In genomic region chr10:5449823-5450222, GRCh38 we compare ENCODE assay signal across 10 cellular contexts. TPM values are rescaled to one million over a fixed set of nuclear protein-coding genes. Genes with fewer than 3 reads are reported as not detected.
A peak's percentile ranks its signal among the peaks of the same experiment; 100 is the strongest.
DNase-seq lines count a peak whose midpoint lies in the region; ATAC-seq and TF ChIP-seq lines count a peak whose summit lies in the region.
"Had no signal": no experiment of that assay in that cellular context is flagged by ENCODE, and none has a peak within 500 bp of the region (broad histone marks: within the 10 kb centered on the region; RNA-seq: fewer than 3 reads in every experiment).

No MANE protein-coding gene starts in this region.

- intact Hi-C loops in lower lobe of right lung (cut with DNase I), result loop anchor here (10.0 kb wide), 1 partner anchor 175 kb away; no protein-coding TSS in a partner anchor

- no peak overlapping the region for H3K27ac Mint-ChIP-seq in effector memory CD8-positive, alpha-beta T cell
- H3K27ac Mint-ChIP-seq in T-cell, result peak overlapping the region in 1 of 2 donors; percentile 67

- H3K9me3 Mint-ChIP-seq in effector memory CD8-positive, alpha-beta T cell, result no peaks in the 10 kb centered on the region
- no peaks in the 10 kb centered on the region for H3K9me3 Mint-ChIP-seq in T-cell

- H3K79me2 ChIP-seq in Loucy (ENCODE audit: insufficient read depth, low read length), result peaks cover 63% of the 10 kb centered on the region

- no peak overlapping the region for H3K4me3 Mint-ChIP-seq in effector memory CD8-positive, alpha-beta T cell
- no peak overlapping the region for H3K4me3 Mint-ChIP-seq in T-cell

- peaks cover 8 to 9% of the 10 kb centered on the region in 2 donors for H3K4me1 Mint-ChIP-seq in effector memory CD8-positive, alpha-beta T cell (ENCODE audit: low read depth in 2 of 2)
- H3K4me1 Mint-ChIP-seq in T-cell, result peaks cover 31 to 37% (median 37%) of the 10 kb centered on the region in 3 donors

- ATAC-seq in lower lobe of right lung (peak; percentile 11 to 37), GM21786 (IDR thresholded peaks at IDR 0.05; ENCODE audit: unreplicated experiment) (no peak), T-cell (replicated peaks in 1 of 4) (no peak)
- ATAC-seq in effector memory CD8-positive, alpha-beta T cell (replicated peaks), result no peak

- no peak for TF ChIP-seq POLR2A in tibial nerve (IDR thresholded peaks at IDR 0.05)

- POLR2A ChIA-PET in GM10248 (lab: Yijun Ruan, JAX), result no interaction called here
- POLR2A ChIA-PET in T-cell (lab: Charles Lee), result no interaction called here

- peak overlapping the region; percentile 85 for H3K4me2 ChIP-seq in Loucy (ENCODE audit: low read depth, low read length, poor library complexity, severe bottlenecking)

- WGBS in tibial nerve, 2 donors, result 32 to 36% methylated on average over 8 of the region's 8 CpGs

- TF ChIP-seq CTCF in Loucy (conservative IDR thresholded peaks at IDR 0.05; ENCODE audit: low read length), result no peak
- TF ChIP-seq CTCF in lower lobe of right lung (IDR thresholded peaks at IDR 0.05), result peak; percentile 9
- peak in 3 of 5 experiments; percentile 12 to 23 (median 18) for TF ChIP-seq CTCF in tibial nerve (IDR thresholded peaks at IDR 0.05)
- TF ChIP-seq CTCF in GM10248 (IDR thresholded peaks at IDR 0.05; ENCODE audit: control extremely low read depth, extremely low read depth, low read depth, missing control alignments), result no peak

- no peaks in the 10 kb centered on the region for H3K9me3 ChIP-seq in Loucy (ENCODE audit: insufficient read depth, low read depth, low read length)
- no peaks in the 10 kb centered on the region for H3K9me3 ChIP-seq in lower lobe of right lung
- no peaks in the 10 kb centered on the region for H3K9me3 ChIP-seq in tibial nerve
- H3K9me3 ChIP-seq: adrenal gland had no signal

- H3K4me1 ChIP-seq in Loucy (ENCODE audit: insufficient read depth, low read length, poor library complexity, severe bottlenecking), result peaks cover 42% of the 10 kb centered on the region
- H3K4me1 ChIP-seq in lower lobe of right lung, result peaks cover 15% of the 10 kb centered on the region
- peaks cover 0 to 35% (median 0%) of the 10 kb centered on the region in 4 donors for H3K4me1 ChIP-seq in tibial nerve

- peak overlapping the region; percentile 78 for H3K4me3 ChIP-seq in Loucy (ENCODE audit: low read length, poor library complexity, severe bottlenecking)
- H3K4me3 ChIP-seq in lower lobe of right lung, result peak overlapping the region; percentile 56
- H3K4me3 ChIP-seq in tibial nerve, result peak overlapping the region; percentile 2 to 58 (median 38)

- H3F3A ChIP-seq in Loucy (ENCODE audit: low read depth), result 0 out of 2 replicates have a peak, but pooled peaks cover 3% of the 10 kb centered on the region

- peaks cover 32% of the 10 kb centered on the region for H3K36me3 ChIP-seq in Loucy (ENCODE audit: insufficient read depth, low read length)
- peaks cover 34% of the 10 kb centered on the region for H3K36me3 ChIP-seq in lower lobe of right lung
- H3K36me3 ChIP-seq in tibial nerve, result peaks cover 0 to 29% (median 0%) of the 10 kb centered on the region in 3 donors

- no peaks in the 10 kb centered on the region for H3K36me3 Mint-ChIP-seq in effector memory CD8-positive, alpha-beta T cell (ENCODE audit: insufficient read depth)
- peaks cover 14% of the 10 kb centered on the region for H3K36me3 Mint-ChIP-seq in T-cell

- H3K9ac ChIP-seq in Loucy (ENCODE audit: low read depth, low read length, poor library complexity, severe bottlenecking), result peak overlapping the region; percentile 71

- H3K27me3 Mint-ChIP-seq in effector memory CD8-positive, alpha-beta T cell, result no peaks in the 10 kb centered on the region
- H3K27me3 Mint-ChIP-seq in T-cell, result no peaks in the 10 kb centered on the region

- peak in 1 of 2 donors; percentile 58 for TF ChIP-seq EP300 in tibial nerve (IDR thresholded peaks at IDR 0.05)

- H3K9me2 ChIP-seq in Loucy (replicated peaks; ENCODE audit: low read depth, low read length), result no peaks in the 10 kb centered on the region

- H4K20me1 ChIP-seq in Loucy (ENCODE audit: insufficient read depth, low read length, poor library complexity, severe bottlenecking), result peaks cover 53% of the 10 kb centered on the region

- CTCF ChIA-PET in GM10248 (lab: Yijun Ruan, JAX) (no interaction called here), T-cell (lab: Charles Lee) (no interaction called here)

- H3K27ac ChIP-seq in lower lobe of right lung (peak overlapping the region; percentile 74), tibial nerve (peak overlapping the region in 3 of 4 donors; percentile 67 to 85 (median 76))

- H3K27me3 ChIP-seq in Loucy (ENCODE audit: insufficient read depth, low read length, poor library complexity, severe bottlenecking), result no peaks in the 10 kb centered on the region
- H3K27me3 ChIP-seq in lower lobe of right lung (ENCODE audit: low read depth), result no peaks in the 10 kb centered on the region
- H3K27me3 ChIP-seq in tibial nerve, result no peaks in the 10 kb centered on the region
- H3K27me3 ChIP-seq: adrenal gland had no signal

- H2AFZ ChIP-seq in Loucy (ENCODE audit: low read length), result no peak overlapping the region

- DNase-seq in dermis blood vessel endothelial cell (peak; percentile 77), lower lobe of right lung (no peak), tibial nerve (ENCODE audit: low spot score in 2 of 2) (no peak), GM10248 (ENCODE audit: extremely low spot score) (no peak), T-cell (no peak)
- DNase-seq in effector memory CD8-positive, alpha-beta T cell, result no peak
- DNase-seq: adrenal gland, NCI-H446 had no signal

RNA-seq across cellular contexts. Expression of gene NET1, which starts 37.5 kb away (rescaled TPM):
- total RNA-seq in dermis blood vessel endothelial cell (21.1 and 34.8 TPM in 2 replicates), lower lobe of right lung (46.7 TPM), tibial nerve (100 to 1,000 TPM in 2 of 4 donors, 10 to 100 TPM in 2; 66.0 to 133 (median 91.3) TPM), T-cell (10 to 100 TPM; 10.5 to 41.1 (median 25.1) TPM)

RNA-seq across cellular contexts. Expression of gene TUBAL3, which starts 45.2 kb away (rescaled TPM):
- 0.28 and 0.34 TPM in 2 replicates for total RNA-seq in dermis blood vessel endothelial cell
- total RNA-seq in lower lobe of right lung, result not detected
- total RNA-seq in tibial nerve, result under 1 TPM in 2 of 4 donors, not detected in 2; 0.21 to 0.22 TPM
- total RNA-seq in T-cell, result not detected
- total RNA-seq: adrenal gland had no signal

RNA-seq across cellular contexts. Expression of gene CALML5, which starts 49.5 kb away (rescaled TPM):
- total RNA-seq in dermis blood vessel endothelial cell (not detected in 2 replicates), lower lobe of right lung (not detected), tibial nerve (not detected), T-cell (not detected)
- total RNA-seq: adrenal gland had no signal

Comparison
In these comparisons a context has a peak if more than half of its experiments do, and no peak if none do; other contexts are left out.
1. CTCF ChIP-seq: peak in lower lobe of right lung (single experiment) and tibial nerve (3 of 5); none in Loucy (single experiment) and GM10248 (single experiment).
2. ATAC-seq: peak in lower lobe of right lung (2 of 2); none in GM21786 (single experiment), effector memory CD8-positive, alpha-beta T cell (single experiment) and T-cell (0 of 4).
3. Peak in every context shown above with its lines, with median percentiles within 50 percentile points of each other: H3K4me3 ChIP-seq.